In genomic region chr4:145623831-145624230, GRCh38 we compare ENCODE assay signal across 14 cellular contexts. TPM values are rescaled to one million over a fixed set of nuclear protein-coding genes. Genes with fewer than 3 reads are reported as not detected.
A peak's percentile ranks its signal among the peaks of the same experiment; 100 is the strongest.
DNase-seq lines count a peak whose midpoint lies in the region; ATAC-seq and TF ChIP-seq lines count a peak whose summit lies in the region.
"Had no signal": no experiment of that assay in that cellular context is flagged by ENCODE, and none has a peak within 500 bp of the region (broad histone marks: within the 10 kb centered on the region; RNA-seq: fewer than 3 reads in every experiment).

No MANE protein-coding gene starts in this region.

- no peaks in the 10 kb centered on the region for H3K9me3 Mint-ChIP-seq in activated CD4-positive, alpha-beta T cell treated with anti-CD3 and anti-CD28 coated beads for 36 hours (ENCODE audit: low read depth)
- H3K9me3 Mint-ChIP-seq in activated CD4-positive, alpha-beta T cell treated with anti-CD3 and anti-CD28 coated beads, Interleukin-2, amount 10 ng/mL, durations not matched to agents 7 days and 5 days = peaks cover 6% of the 10 kb centered on the region

- H3K27me3 ChIP-seq in osteoblast (ENCODE audit: insufficient read depth, low read length) (no peaks in the 10 kb centered on the region), heart left ventricle (no peaks in the 10 kb centered on the region)
- H3K27me3 ChIP-seq: tibial nerve had no signal

- peaks cover 19% of the 10 kb centered on the region for H3K79me2 ChIP-seq in osteoblast (ENCODE audit: insufficient read depth, low read length)

- peak overlapping the region; percentile 28 for H3K27ac ChIP-seq in osteoblast (ENCODE audit: low read depth, low read length)
- H3K27ac ChIP-seq in heart left ventricle = peak overlapping the region in 1 of 12 donors; percentile 22
- H3K27ac ChIP-seq: tibial nerve, WERI-Rb-1 had no signal

- peaks cover 49% of the 10 kb centered on the region for H3K4me1 Mint-ChIP-seq in activated CD4-positive, alpha-beta T cell treated with anti-CD3 and anti-CD28 coated beads for 36 hours
- H3K4me1 Mint-ChIP-seq in activated CD4-positive, alpha-beta T cell treated with anti-CD3 and anti-CD28 coated beads, Interleukin-2, amount 10 ng/mL, durations not matched to agents 7 days and 5 days = peaks cover 27% of the 10 kb centered on the region

- CTCF ChIA-PET in activated CD4-positive, alpha-beta T cell treated with anti-CD3 and anti-CD28 coated beads for 36 hours (lab: Charles Lee) = interaction anchor here (0.7 to 2.0 kb wide), 4 partner anchors 14 to 236 kb away, joined by 3 to 11 read pairs (median 3); no protein-coding TSS in a partner anchor
- CTCF ChIA-PET in activated CD4-positive, alpha-beta T cell treated with anti-CD3 and anti-CD28 coated beads, Interleukin-2, amount 10 ng/mL, durations not matched to agents 7 days and 5 days (lab: Charles Lee) = interaction anchor here (0.9 to 2.4 kb wide), 2 partner anchors 20 to 41 kb away, joined by 3 to 9 read pairs; no protein-coding TSS in a partner anchor

- H3K9me3 ChIP-seq in osteoblast (ENCODE audit: low read depth, low read length) (no peaks in the 10 kb centered on the region), heart left ventricle (no peaks in the 10 kb centered on the region)
- H3K9me3 ChIP-seq: tibial nerve had no signal

- H3K36me3 ChIP-seq in osteoblast (ENCODE audit: insufficient read depth, low read length) = no peaks in the 10 kb centered on the region
- H3K36me3 ChIP-seq in heart left ventricle = no peaks in the 10 kb centered on the region
- H3K36me3 ChIP-seq: WERI-Rb-1 had no signal

- H3K4me2 ChIP-seq in osteoblast (ENCODE audit: insufficient read depth, low read length) = no peak overlapping the region

- H3K27ac Mint-ChIP-seq in activated CD4-positive, alpha-beta T cell treated with anti-CD3 and anti-CD28 coated beads for 36 hours = peak overlapping the region; percentile 87
- no peak overlapping the region for H3K27ac Mint-ChIP-seq in activated CD4-positive, alpha-beta T cell treated with anti-CD3 and anti-CD28 coated beads, Interleukin-2, amount 10 ng/mL, durations not matched to agents 7 days and 5 days

- POLR2A ChIA-PET in activated CD4-positive, alpha-beta T cell treated with anti-CD3 and anti-CD28 coated beads for 36 hours (lab: Charles Lee) = interaction anchor here (0.5 kb wide), 1 partner anchor 182 kb away, joined by 6 read pairs; no protein-coding TSS in a partner anchor
- POLR2A ChIA-PET in activated CD4-positive, alpha-beta T cell treated with anti-CD3 and anti-CD28 coated beads, Interleukin-2, amount 10 ng/mL, durations not matched to agents 7 days and 5 days (lab: Charles Lee) = no interaction called here

- H3K4me3 Mint-ChIP-seq in activated CD4-positive, alpha-beta T cell treated with anti-CD3 and anti-CD28 coated beads for 36 hours = no peak overlapping the region
- H3K4me3 Mint-ChIP-seq in activated CD4-positive, alpha-beta T cell treated with anti-CD3 and anti-CD28 coated beads, Interleukin-2, amount 10 ng/mL, durations not matched to agents 7 days and 5 days = no peak overlapping the region

- no peaks in the 10 kb centered on the region for H4K20me1 ChIP-seq in osteoblast (ENCODE audit: insufficient read depth, low read length)

- H3K4me3 ChIP-seq in osteoblast (ENCODE audit: insufficient read depth, low read length) = no peak overlapping the region
- no peak overlapping the region for H3K4me3 ChIP-seq in heart left ventricle
- H3K4me3 ChIP-seq: lung, tibial nerve had no signal

- ATAC-seq in activated CD4-positive, alpha-beta T cell treated with anti-CD3 and anti-CD28 coated beads for 36 hours = peak; percentile 37
- peak; percentile 38 for ATAC-seq in HG03097 (IDR thresholded peaks at IDR 0.05; ENCODE audit: low FRiP score, unreplicated experiment)
- no peak for ATAC-seq in heart left ventricle

- no peak for TF ChIP-seq CTCF in osteoblast (IDR thresholded peaks at IDR 0.05; ENCODE audit: extremely low read depth, low read depth, low read length)
- TF ChIP-seq CTCF in heart left ventricle (IDR thresholded peaks at IDR 0.05) = no peak

- H3K27me3 Mint-ChIP-seq in activated CD4-positive, alpha-beta T cell treated with anti-CD3 and anti-CD28 coated beads for 36 hours = no peaks in the 10 kb centered on the region
- H3K27me3 Mint-ChIP-seq in activated CD4-positive, alpha-beta T cell treated with anti-CD3 and anti-CD28 coated beads, Interleukin-2, amount 10 ng/mL, durations not matched to agents 7 days and 5 days = no peaks in the 10 kb centered on the region

- WGBS in heart left ventricle, 4 donors = 89 to 94% (median 90%) methylated on average over 1 of the region's 1 CpG

- peaks cover 33% of the 10 kb centered on the region for H3K36me3 Mint-ChIP-seq in activated CD4-positive, alpha-beta T cell treated with anti-CD3 and anti-CD28 coated beads for 36 hours (ENCODE audit: low read depth)
- H3K36me3 Mint-ChIP-seq in activated CD4-positive, alpha-beta T cell treated with anti-CD3 and anti-CD28 coated beads, Interleukin-2, amount 10 ng/mL, durations not matched to agents 7 days and 5 days (ENCODE audit: low read depth) = peaks cover 32% of the 10 kb centered on the region

- TF ChIP-seq POLR2A in heart left ventricle (IDR thresholded peaks at IDR 0.05) = no peak

- intact Hi-C loops in activated CD4-positive, alpha-beta T cell treated with anti-CD3 and anti-CD28 coated beads for 36 hours (cut with DNase I, micrococcal nuclease) = loop anchor here in 1 of 2 experiments (5.0 to 10.0 kb wide), 2 partner anchors 108 to 551 kb away; partner anchors contain the start of gene LSM6
- intact Hi-C loops in heart left ventricle (cut with DNase I) = loop anchor here in 6 of 10 donors (5.0 to 10.0 kb wide), 5 partner anchors 61 to 313 kb away; partner anchors contain the start of genes C4orf51 (in 1 of the 6) and ZNF827 (in 1 of the 6)

- H3K4me1 ChIP-seq in osteoblast (ENCODE audit: insufficient read depth, low read length) = peaks cover 16% of the 10 kb centered on the region
- H3K4me1 ChIP-seq in heart left ventricle = peaks cover 0 to 27% (median 5%) of the 10 kb centered on the region in 12 donors

- DNase-seq in activated CD4-positive, alpha-beta T cell treated with anti-CD3 and anti-CD28 coated beads for 36 hours = peak; percentile 24
- DNase-seq in activated CD4-positive, alpha-beta T cell treated with anti-CD3 and anti-CD28 coated beads, Interleukin-2, amount 10 ng/mL, durations not matched to agents 7 days and 5 days = no peak
- DNase-seq in astrocyte of the hippocampus (ENCODE audit: low read depth, low spot score) (peak; percentile 19), osteoblast (ENCODE audit: insufficient read length, low spot score, missing footprints) (no peak), heart left ventricle (no peak), NCI-H2107 treated with DMSO at 0.1 percent for 48 hours (lab: John Stamatoyannopoulos, UW; ENCODE audit: unreplicated experiment) (no peak), cerebellar nuclear complex (lab: John Stamatoyannopoulos, UW) (no peak)
- DNase-seq: central memory CD4-positive, alpha-beta T cell; NCI-H526 treated with DMSO at 0.1 percent for 48 hours; stimulated activated CD4-positive, alpha-beta T cell treated with anti-CD3 and anti-CD28 coated beads, Interleukin-15, amount 100 ng/mL, for 24 hours; WERI-Rb-1 had no signal

- H2AFZ ChIP-seq in osteoblast (ENCODE audit: low read length) = peak overlapping the region; percentile 32

RNA-seq across cellular contexts. Expression of gene MMAA, which starts 4.6 kb away (rescaled TPM):
- total RNA-seq in activated CD4-positive, alpha-beta T cell treated with anti-CD3 and anti-CD28 coated beads for 36 hours = 10 to 100 TPM; 19.2 to 20.8 TPM
- total RNA-seq in activated CD4-positive, alpha-beta T cell treated with anti-CD3 and anti-CD28 coated beads, Interleukin-2, amount 10 ng/mL, durations not matched to agents 7 days and 5 days = 10 to 100 TPM in 1 of 2 experiments, 1 to 10 TPM in 1; 8.7 to 10.3 TPM
- 4.3 and 5.0 TPM in 2 replicates for total RNA-seq in osteoblast
- 10 to 100 TPM in 2 of 9 donors, 1 to 10 TPM in 7; 3.3 to 12.6 (median 8.7) TPM for total RNA-seq in heart left ventricle
- 1 to 10 TPM; 3.6 to 4.0 TPM for polyA plus RNA-seq in heart left ventricle

RNA-seq across cellular contexts. Expression of gene C4orf51, which starts 56.1 kb away (rescaled TPM):
- total RNA-seq in activated CD4-positive, alpha-beta T cell treated with anti-CD3 and anti-CD28 coated beads for 36 hours = not detected
- not detected for total RNA-seq in activated CD4-positive, alpha-beta T cell treated with anti-CD3 and anti-CD28 coated beads, Interleukin-2, amount 10 ng/mL, durations not matched to agents 7 days and 5 days
- total RNA-seq in osteoblast = not detected in 2 replicates
- total RNA-seq in heart left ventricle = not detected
- not detected for polyA plus RNA-seq in heart left ventricle
- total RNA-seq: lung, tibial nerve had no signal
- polyA plus RNA-seq: lung had no signal

Comparison
In these comparisons a context has a peak if more than half of its experiments do, and no peak if none do; other contexts are left out.
1. DNase-seq: peak in activated CD4-positive, alpha-beta T cell treated with anti-CD3 and anti-CD28 coated beads for 36 hours (single experiment) and astrocyte of the hippocampus (single experiment); none in activated CD4-positive, alpha-beta T cell treated with anti-CD3 and anti-CD28 coated beads, Interleukin-2, amount 10 ng/mL, durations not matched to agents 7 days and 5 days (single experiment), osteoblast (single experiment), heart left ventricle (0 of 5), NCI-H2107 treated with DMSO at 0.1 percent for 48 hours (single experiment) and cerebellar nuclear complex (0 of 2).
2. ATAC-seq: peak in activated CD4-positive, alpha-beta T cell treated with anti-CD3 and anti-CD28 coated beads for 36 hours (single experiment) and HG03097 (single experiment); none in heart left ventricle (0 of 4).